ENCODE assay signal across 11 cellular contexts in genomic region chr1:231139125-231139649, GRCh38. TPM values are rescaled to one million over a fixed set of nuclear protein-coding genes. Genes with fewer than 3 reads are reported as not detected.
DNase-seq lines count a peak whose midpoint lies in the region; TF ChIP-seq lines count a peak whose summit lies in the region.
"Had no signal": no experiment of that assay in that cellular context is flagged by ENCODE, and none has a peak within 500 bp of the region (broad histone marks: within the 10 kb centered on the region; RNA-seq: fewer than 3 reads in every experiment).

No MANE protein-coding gene starts in this region.

- in situ Hi-C loops in brain microvascular endothelial cell (cut with HindIII; ENCODE audit: low pct_ligation_motif_present, low sequenced_read_pairs) = no loop called here

- POLR2A ChIA-PET in BJ (lab: Charles Lee) = interaction anchor here (0.7 kb wide), 1 partner anchor 280 kb away, joined by 3 read pairs; no protein-coding TSS in a partner anchor

- H3K36me3 ChIP-seq in BJ (ENCODE audit: control insufficient read depth, insufficient read depth, low read length) (no peaks in the 10 kb centered on the region), brain microvascular endothelial cell (replicated peaks) (no peaks in the 10 kb centered on the region), mesodermal cell (ENCODE audit: control insufficient read depth, insufficient read depth, low read length) (no peaks in the 10 kb centered on the region)

- H3K4me1 ChIP-seq in mesodermal cell (ENCODE audit: control insufficient read depth, insufficient read depth, low read length, poor library complexity, severe bottlenecking) = peaks cover 16% of the 10 kb centered on the region

- H3K4me3 ChIP-seq in BJ (ENCODE audit: low read depth, low read length) (no peak overlapping the region), brain microvascular endothelial cell (ENCODE audit: low read depth, low read length) (no peak overlapping the region), mesodermal cell (ENCODE audit: extremely low read depth, insufficient read depth, low read length, poor library complexity, severe bottlenecking) (no peak overlapping the region)

- H3K9me3 ChIP-seq in mesodermal cell (ENCODE audit: control insufficient read depth, low read length) = no peaks in the 10 kb centered on the region

- TF ChIP-seq CTCF in BJ (IDR thresholded peaks at IDR 0.05; ENCODE audit: insufficient read depth, low read depth, low read length) (no peak), brain microvascular endothelial cell (IDR thresholded peaks at IDR 0.05; ENCODE audit: low read depth, low read length, missing control alignments) (no peak)

- DNase-seq in BJ (ENCODE audit: low read depth) (peak; percentile 62), Kasumi-1 (lab: John Stamatoyannopoulos, UW) (peak; percentile 12 to 29), brain microvascular endothelial cell (peak; percentile 71), 8988T (no peak), epidermal melanocyte (ENCODE audit: insufficient read length, low spot score) (no peak), activated gamma-delta T cell treated with Interleukin-2 at 50 U/mL for 16 hours (no peak)
- no peak for DNase-seq in activated CD4-positive, alpha-beta T cell treated with anti-CD3 and anti-CD28 coated beads, Interleukin-2, amount 50 U/mL, for 4 hours
- DNase-seq: activated naive CD4-positive, alpha-beta T cell treated with anti-CD3 and anti-CD28 coated beads for 36 hours; right cardiac atrium; stimulated activated CD8-positive, alpha-beta memory T cell treated with anti-CD3 and anti-CD28 coated beads, Interleukin-4, amount 100 ng/mL, for 48 hours had no signal

- CTCF ChIA-PET in BJ (lab: Yijun Ruan, JAX) = interaction anchor here (0.8 to 1.1 kb wide), 3 partner anchors 17 to 341 kb away, joined by 3 read pairs; no protein-coding TSS in a partner anchor

- WGBS in mesodermal cell (ENCODE audit: insufficient coverage in 2 of 2), 2 experiments = 86 to 95% methylated on average over 1 to 2 of the region's 3 CpGs

- H3K27ac ChIP-seq in brain microvascular endothelial cell (peak overlapping the region; percentile 92), mesodermal cell (ENCODE audit: low read depth, low read length, severe bottlenecking) (peak overlapping the region; percentile 43)

- H3K27me3 ChIP-seq in BJ (ENCODE audit: control insufficient read depth, insufficient read depth, low read length) (no peaks in the 10 kb centered on the region), brain microvascular endothelial cell (replicated peaks) (no peaks in the 10 kb centered on the region)

RNA-seq across cellular contexts. Expression of gene TRIM67, which starts 22.7 kb away (rescaled TPM):
- 0.01 and 0.02 TPM in 2 replicates for polyA plus RNA-seq in BJ (2011; rRNA removed)
- polyA minus RNA-seq in BJ (2011; rRNA and poly(A)+ RNA removed) = under 0.01 and 0.05 TPM in 2 replicates
- polyA plus RNA-seq in mesodermal cell (2013, experiment 1 of 2) = 0.11 TPM
- 0.05 TPM for polyA plus RNA-seq in mesodermal cell (2013, experiment 2 of 2)

Comparison
In these comparisons a context has a peak if more than half of its experiments do, and no peak if none do; other contexts are left out.
1. DNase-seq: peak in BJ (single experiment), Kasumi-1 (2 of 2) and brain microvascular endothelial cell (single experiment); none in activated CD4-positive, alpha-beta T cell treated with anti-CD3 and anti-CD28 coated beads, Interleukin-2, amount 50 U/mL, for 4 hours (0 of 2), 8988T (single experiment), epidermal melanocyte (single experiment) and activated gamma-delta T cell treated with Interleukin-2 at 50 U/mL for 16 hours (single experiment).